ENCODE assay signal across 36 cellular contexts in genomic region chr17:74543891-74544760, GRCh38. TPM values are rescaled to one million over a fixed set of nuclear protein-coding genes. Genes with fewer than 3 reads are reported as not detected.
"Had no signal": no experiment of that assay in that cellular context is flagged by ENCODE, and none has a peak within 500 bp of the region (broad histone marks: within the 10 kb centered on the region; RNA-seq: fewer than 3 reads in every experiment).

No MANE protein-coding gene starts in this region.

- FAIRE-seq: astrocyte had no signal

- H3K4me3 Mint-ChIP-seq: activated T-cell treated with anti-CD3 and anti-CD28 coated beads, Interleukin-2, amount 50 U/mL, for 24 hours; activated T-helper 17 cell treated with anti-CD3 and anti-CD28 coated beads, Interleukin-2, amount 50 U/mL, for 72 hours; stimulated activated effector memory CD8-positive, alpha-beta T cell treated with anti-CD3 and anti-CD28 coated beads, Interleukin-12 subunit alpha, Interleukin-12 subunit beta, amount 100 ng/mL, for 72 hours; T-helper 17 cell had no signal

- H3K27ac ChIP-seq: esophagus muscularis mucosa, foreskin keratinocyte, heart left ventricle, left ventricle myocardium inferior, skin epidermis, thoracic aorta, WERI-Rb-1 had no signal

- DNase-seq: activated CD4-positive, alpha-beta T cell treated with anti-CD3 and anti-CD28 coated beads for 48 hours; activated CD4-positive, alpha-beta T cell treated with anti-CD3 and anti-CD28 coated beads, Interleukin-2, amount 50 U/mL, for 48 hours; activated CD8-positive, alpha-beta memory T cell treated with anti-CD3 and anti-CD28 coated beads, Interleukin-2, amount 50 U/mL, for 48 hours; activated gamma-delta T cell treated with Interleukin-2 at 50 U/mL for 16 hours; activated naive CD4-positive, alpha-beta T cell treated with anti-CD3 and anti-CD28 coated beads, Interleukin-2, amount 50 U/mL, for 16 hours; activated T-cell treated with anti-CD3 and anti-CD28 coated beads, Interleukin-2, amount 50 U/mL, for 24 hours; amniotic stem cell; central memory CD4-positive, alpha-beta T cell; dermis blood vessel endothelial cell; effector CD4-positive, alpha-beta T cell; foreskin keratinocyte; heart left ventricle; hypothalamus; kidney glomerular epithelial cell; left ventricle myocardium inferior; mammary epithelial cell; retina; stimulated activated CD4-positive, alpha-beta T cell treated with anti-CD3 and anti-CD28 coated beads, Interleukin-4, amount 100 ng/mL, for 24 hours; T-helper 17 cell; T1000; trophoblast cell; WERI-Rb-1 had no signal

- H3K9me3 Mint-ChIP-seq: activated T-cell treated with anti-CD3 and anti-CD28 coated beads, Interleukin-2, amount 50 U/mL, for 24 hours; activated T-helper 17 cell treated with anti-CD3 and anti-CD28 coated beads, Interleukin-2, amount 50 U/mL, for 72 hours; stimulated activated effector memory CD8-positive, alpha-beta T cell treated with anti-CD3 and anti-CD28 coated beads, Interleukin-12 subunit alpha, Interleukin-12 subunit beta, amount 100 ng/mL, for 72 hours; stimulated activated naive CD8-positive, alpha-beta T cell treated with anti-CD3 and anti-CD28 coated beads, Interleukin-15, Interleukin-2, amounts not matched to agents 100 ng/mL and 50 ng/mL, for 24 hours had no signal

- H3K4me3 ChIP-seq: left ventricle myocardium inferior had no signal

- H3K9me3 ChIP-seq: esophagus muscularis mucosa, heart left ventricle, left ventricle myocardium inferior, thoracic aorta had no signal

- H3K36me3 Mint-ChIP-seq: stimulated activated effector memory CD8-positive, alpha-beta T cell treated with anti-CD3 and anti-CD28 coated beads, Interleukin-12 subunit alpha, Interleukin-12 subunit beta, amount 100 ng/mL, for 72 hours had no signal

- H3K36me3 ChIP-seq: esophagus muscularis mucosa, heart left ventricle, left ventricle myocardium inferior, thoracic aorta, WERI-Rb-1 had no signal

- H3K27me3 ChIP-seq: foreskin keratinocyte had no signal

- H3K27ac Mint-ChIP-seq: activated T-cell treated with anti-CD3 and anti-CD28 coated beads, Interleukin-2, amount 50 U/mL, for 24 hours; activated T-helper 17 cell treated with anti-CD3 and anti-CD28 coated beads, Interleukin-2, amount 50 U/mL, for 72 hours; stimulated activated effector memory CD8-positive, alpha-beta T cell treated with anti-CD3 and anti-CD28 coated beads, Interleukin-12 subunit alpha, Interleukin-12 subunit beta, amount 100 ng/mL, for 72 hours; stimulated activated naive CD8-positive, alpha-beta T cell treated with anti-CD3 and anti-CD28 coated beads, Interleukin-15, Interleukin-2, amounts not matched to agents 100 ng/mL and 50 ng/mL, for 24 hours; T-helper 17 cell had no signal

- H3K4me1 ChIP-seq: esophagus muscularis mucosa, foreskin keratinocyte, left ventricle myocardium inferior had no signal

- ATAC-seq: activated CD4-positive, CD25-positive, alpha-beta regulatory T cell treated with anti-CD3 and anti-CD28 coated beads, Interleukin-2, amount 50 U/mL, for 24 hours; activated T-helper 17 cell treated with anti-CD3 and anti-CD28 coated beads, Interleukin-2, amount 50 U/mL, for 72 hours; foreskin keratinocyte; stimulated activated effector memory CD8-positive, alpha-beta T cell treated with anti-CD3 and anti-CD28 coated beads, Interleukin-12 subunit alpha, Interleukin-12 subunit beta, amount 100 ng/mL, for 72 hours; T-helper 17 cell had no signal

RNA-seq across cellular contexts. Expression of gene CD300C, which starts 1.8 kb away (rescaled TPM):
- total RNA-seq: dermis blood vessel endothelial cell, foreskin keratinocyte, mammary epithelial cell, progenitor cell of endocrine pancreas had no signal
- polyA plus RNA-seq: foreskin keratinocyte, mammary epithelial cell, neural cell had no signal

RNA-seq across cellular contexts. Expression of gene CD300LB, which starts 12.9 kb away (rescaled TPM):
- total RNA-seq: activated T-helper 17 cell treated with anti-CD3 and anti-CD28 coated beads, Interleukin-2, amount 50 U/mL, for 72 hours; astrocyte; dermis blood vessel endothelial cell; foreskin keratinocyte; left ventricle myocardium inferior; mammary epithelial cell; progenitor cell of endocrine pancreas had no signal
- polyA plus RNA-seq: foreskin keratinocyte, mammary epithelial cell, neural cell had no signal

RNA-seq across cellular contexts. Expression of gene CD300H, which starts 23.2 kb away (rescaled TPM):
- total RNA-seq: activated T-helper 17 cell treated with anti-CD3 and anti-CD28 coated beads, Interleukin-2, amount 50 U/mL, for 72 hours; astrocyte; dermis blood vessel endothelial cell; esophagus muscularis mucosa; foreskin keratinocyte; left ventricle myocardium inferior; mammary epithelial cell; mucosa of gallbladder; omental fat pad; progenitor cell of endocrine pancreas; sciatic nerve; subcutaneous adipose tissue; T-helper 17 cell; thoracic aorta had no signal
- polyA plus RNA-seq: foreskin keratinocyte, mammary epithelial cell, neural cell had no signal

RNA-seq across cellular contexts. Expression of gene CD300LD, which starts 48.0 kb away (rescaled TPM):
- total RNA-seq: activated T-helper 17 cell treated with anti-CD3 and anti-CD28 coated beads, Interleukin-2, amount 50 U/mL, for 72 hours; astrocyte; dermis blood vessel endothelial cell; esophagus muscularis mucosa; foreskin keratinocyte; heart left ventricle; left ventricle myocardium inferior; mammary epithelial cell; mucosa of gallbladder; progenitor cell of endocrine pancreas; sciatic nerve; subcutaneous adipose tissue; T-helper 17 cell; thoracic aorta had no signal
- polyA plus RNA-seq: foreskin keratinocyte, heart left ventricle, mammary epithelial cell, neural cell had no signal
